ENCODE assay signal across 1 cellular context in the genomic region with DNA sequence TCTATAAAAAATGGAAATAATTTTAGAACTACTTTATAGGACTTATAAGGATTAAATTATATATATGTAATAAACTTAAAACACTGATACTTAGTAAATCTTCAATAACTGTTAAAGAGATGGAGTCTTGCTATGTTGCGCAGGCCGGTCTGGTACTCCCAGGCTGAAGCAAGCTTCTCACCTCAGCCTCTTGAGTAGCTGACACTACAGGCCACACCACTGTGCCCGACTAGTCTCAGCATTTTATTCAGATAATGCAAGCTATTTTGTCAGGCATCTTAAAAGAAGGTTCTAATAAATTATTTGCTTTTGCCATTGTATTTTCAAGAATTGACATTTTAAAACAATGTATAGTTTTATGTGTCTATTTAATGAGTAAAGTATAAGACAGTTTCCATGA.
TF ChIP-seq lines count a peak whose summit lies in the region.

No MANE protein-coding gene starts in this region.

TF ChIP-seq in SK-N-SH, 30 proteins besides CTCF, POLR2A, EP300 and RAD21 (continued from another document):
- TF ChIP-seq, protein P1, sequence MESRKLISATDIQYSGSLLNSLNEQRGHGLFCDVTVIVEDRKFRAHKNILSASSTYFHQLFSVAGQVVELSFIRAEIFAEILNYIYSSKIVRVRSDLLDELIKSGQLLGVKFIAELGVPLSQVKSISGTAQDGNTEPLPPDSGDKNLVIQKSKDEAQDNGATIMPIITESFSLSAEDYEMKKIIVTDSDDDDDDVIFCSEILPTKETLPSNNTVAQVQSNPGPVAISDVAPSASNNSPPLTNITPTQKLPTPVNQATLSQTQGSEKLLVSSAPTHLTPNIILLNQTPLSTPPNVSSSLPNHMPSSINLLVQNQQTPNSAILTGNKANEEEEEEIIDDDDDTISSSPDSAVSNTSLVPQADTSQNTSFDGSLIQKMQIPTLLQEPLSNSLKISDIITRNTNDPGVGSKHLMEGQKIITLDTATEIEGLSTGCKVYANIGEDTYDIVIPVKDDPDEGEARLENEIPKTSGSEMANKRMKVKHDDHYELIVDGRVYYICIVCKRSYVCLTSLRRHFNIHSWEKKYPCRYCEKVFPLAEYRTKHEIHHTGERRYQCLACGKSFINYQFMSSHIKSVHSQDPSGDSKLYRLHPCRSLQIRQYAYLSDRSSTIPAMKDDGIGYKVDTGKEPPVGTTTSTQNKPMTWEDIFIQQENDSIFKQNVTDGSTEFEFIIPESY (IDR thresholded peaks at IDR 0.05; ENCODE audit: borderline replicate concordance, low read depth) = no peak
- TF ChIP-seq NFIC (IDR thresholded peaks at IDR 0.05; ENCODE audit: borderline replicate concordance) = no peak
- TF ChIP-seq GATA2 (CRISPR knock-in tag; IDR thresholded peaks at IDR 0.05) = no peak
